Comparison of ENCODE assay signal across 5 cellular contexts in genomic region chr5:177545487-177546261, GRCh38. TPM values are rescaled to one million over a fixed set of nuclear protein-coding genes. Genes with fewer than 3 reads are reported as not detected.
DNase-seq lines count a peak whose midpoint lies in the region; TF ChIP-seq lines count a peak whose summit lies in the region.

No MANE protein-coding gene starts in this region.

- DNase-seq in OCI-M1 (lab: John Stamatoyannopoulos, UW) (peak; percentile 80), fibroblast of pulmonary artery (ENCODE audit: low read depth) (peak; percentile 96), testis (peak; percentile 69), NCI-H1092 (lab: John Stamatoyannopoulos, UW) (no peak), GM19238 (ENCODE audit: insufficient read length, low spot score) (no peak)

- WGBS in testis, 2 donors = 70 to 77% methylated on average over 4 of the region's 4 CpGs

- TF ChIP-seq POLR2A in testis (IDR thresholded peaks at IDR 0.05) = no peak

- no peaks in the 10 kb centered on the region for H3K27me3 ChIP-seq in testis

- intact Hi-C loops in testis (cut with DNase I; ENCODE audit: low total_unique reads) = no loop called here

- TF ChIP-seq CTCF in fibroblast of pulmonary artery (IDR thresholded peaks at IDR 0.05; ENCODE audit: low read length, missing control alignments) = no peak
- TF ChIP-seq CTCF in testis (IDR thresholded peaks at IDR 0.05) = no peak

- H3K27ac ChIP-seq in testis = peak overlapping the region in 1 of 2 donors; percentile 16

- no peaks in the 10 kb centered on the region for H3K4me1 ChIP-seq in testis

- no peaks in the 10 kb centered on the region for H3K36me3 ChIP-seq in testis (ENCODE audit: low read depth, missing control alignments)

- no peaks in the 10 kb centered on the region for H3K9me3 ChIP-seq in testis

- H3K4me3 ChIP-seq in fibroblast of pulmonary artery (replicated peaks; ENCODE audit: low read depth, low read length) = peak overlapping the region; percentile 6
- H3K4me3 ChIP-seq in testis = no peak overlapping the region

RNA-seq across cellular contexts. Expression of gene FAM193B, which starts 8.7 kb away (rescaled TPM):
- 100 to 1,000 TPM; 111 to 157 TPM for total RNA-seq in testis
- 81.3 TPM for polyA plus RNA-seq in testis (ENCODE audit: insufficient read depth, low read depth, low replicate concordance)

RNA-seq across cellular contexts. Expression of gene DDX41, which starts 28.9 kb away (rescaled TPM):
- total RNA-seq in testis = 100 to 1,000 TPM; 193 to 197 TPM
- polyA plus RNA-seq in testis (ENCODE audit: insufficient read depth, low read depth, low replicate concordance) = 99.1 TPM

RNA-seq across cellular contexts. Expression of gene DOK3, which starts 36.0 kb away (rescaled TPM):
- 10 to 100 TPM; 10.7 to 18.7 TPM for total RNA-seq in testis
- polyA plus RNA-seq in testis (ENCODE audit: insufficient read depth, low read depth, low replicate concordance) = 10.4 TPM

RNA-seq across cellular contexts. Expression of gene TMED9, which starts 46.3 kb away (rescaled TPM):
- total RNA-seq in testis = 100 to 1,000 TPM; 122 to 128 TPM
- polyA plus RNA-seq in testis (ENCODE audit: insufficient read depth, low read depth, low replicate concordance) = 140 TPM

RNA-seq across cellular contexts. Expression of gene PDLIM7, which starts 48.3 kb away (rescaled TPM):
- total RNA-seq in testis = 100 to 1,000 TPM in 1 of 2 donors, 10 to 100 TPM in 1; 90.5 to 118 TPM
- polyA plus RNA-seq in testis (ENCODE audit: insufficient read depth, low read depth, low replicate concordance) = 72.2 TPM

Comparison
In these comparisons a context has a peak if more than half of its experiments do, and no peak if none do; other contexts are left out.
1. DNase-seq: peak in OCI-M1 (single experiment), fibroblast of pulmonary artery (single experiment) and testis (single experiment); none in NCI-H1092 (single experiment) and GM19238 (single experiment).